In genomic region chr9:80482251-80482650, GRCh38 we compare ENCODE assay signal across 5 cellular contexts.
A peak's percentile ranks its signal among the peaks of the same experiment; 100 is the strongest.
DNase-seq lines count a peak whose midpoint lies in the region; TF ChIP-seq lines count a peak whose summit lies in the region.
"Not testable (repeated sequence)": the region's sequence is repeated elsewhere in the genome, so short reads cannot be mapped to it uniquely, and the experiment has no call there.

No MANE protein-coding gene starts in this region.

- not testable (repeated sequence) for H3K4me3 ChIP-seq in adipocyte (ENCODE audit: low read length); epithelial cell of esophagus (ENCODE audit: low read length)

- not testable (repeated sequence) for TF ChIP-seq CTCF in MCF 10A (IDR thresholded peaks at IDR 0.05; ENCODE audit: unreplicated experiment); epithelial cell of esophagus (IDR thresholded peaks at IDR 0.05; ENCODE audit: insufficient read depth, low read depth, low read length, missing control alignments)

- H3K27me3 Mint-ChIP-seq in MCF 10A (ENCODE audit: insufficient read depth, unreplicated experiment) = not testable (repeated sequence)

- H3K9me3 ChIP-seq in adipocyte (ENCODE audit: control insufficient read depth, low read length) = peaks cover 19% of the 10 kb centered on the region

- CTCF ChIA-PET in MCF 10A (lab: Yijun Ruan, JAX) = interaction anchor here (0.6 to 0.7 kb wide), 2 partner anchors 45 to 50 kb away, joined by 3 read pairs; no protein-coding TSS in a partner anchor

- peaks cover 19% of the 10 kb centered on the region for H3K9me3 Mint-ChIP-seq in MCF 10A (ENCODE audit: unreplicated experiment)

- not testable (repeated sequence) for H3K36me3 ChIP-seq in adipocyte (ENCODE audit: control insufficient read depth, insufficient read depth, low read length, severe bottlenecking)

- H3K9ac ChIP-seq in adipocyte (ENCODE audit: low read length) = not testable (repeated sequence)

- POLR2A ChIA-PET in MCF 10A (lab: Yijun Ruan, JAX) = interaction anchor here (0.7 kb wide), 1 partner anchor 33 kb away, joined by 3 read pairs; no protein-coding TSS in a partner anchor

- not testable (repeated sequence) for H3K27me3 ChIP-seq in adipocyte (replicated peaks; ENCODE audit: control insufficient read depth, insufficient read depth, low read length)

- intact Hi-C loops in MCF 10A (cut with micrococcal nuclease) = not testable (repeated sequence)

- H3K4me1 Mint-ChIP-seq in MCF 10A (ENCODE audit: insufficient read depth, unreplicated experiment) = not testable (repeated sequence)

- BruUV-seq in MCF 10A (replicated peaks; lab: Mats Ljungman, UMichigan) = not testable (repeated sequence)

- peak overlapping the region; percentile 79 for H3K27ac Mint-ChIP-seq in MCF 10A (ENCODE audit: low read depth, unreplicated experiment)

- not testable (repeated sequence) for H3K4me1 ChIP-seq in adipocyte (ENCODE audit: control insufficient read depth, insufficient read depth, low read length)

- H3K4me3 Mint-ChIP-seq in MCF 10A (ENCODE audit: unreplicated experiment) = not testable (repeated sequence)

- H3K36me3 Mint-ChIP-seq in MCF 10A (ENCODE audit: insufficient read depth, unreplicated experiment) = not testable (repeated sequence)

- DNase-seq in ELR (ENCODE audit: low read depth) (peak; percentile 21), adipocyte (ENCODE audit: low read depth) (peak; percentile 19), MCF 10A (ENCODE audit: unreplicated experiment) (peak; percentile 23), epithelial cell of esophagus (ENCODE audit: low read depth) (peak; percentile 65), renal cortical epithelial cell (ENCODE audit: low read depth) (peak; percentile 2)

Comparison
In these comparisons a context has a peak if more than half of its experiments do, and no peak if none do; other contexts are left out.
1. DNase-seq: peak in every context shown above with its lines; median percentile 65 in epithelial cell of esophagus; 23 in MCF 10A; 21 in ELR; 19 in adipocyte; 2 in renal cortical epithelial cell.